Comparison of ENCODE assay signal across 1 cellular context in genomic region chr9:124818431-124819281, GRCh38.
A peak's percentile ranks its signal among the peaks of the same experiment; 100 is the strongest.
TF ChIP-seq lines count a peak whose summit lies in the region.

No MANE protein-coding gene starts in this region.

TF ChIP-seq in HepG2, 621 proteins besides CTCF, POLR2A, EP300 and RAD21 (continued from another document and continues in another):
- TF ChIP-seq ZNF512B (CRISPR knock-in tag; IDR thresholded peaks at IDR 0.05; ENCODE audit: borderline replicate concordance) (0 out of 2 replicates have a peak, but pooled peaks have one; percentile 33), NONO (IDR thresholded peaks at IDR 0.05) (no peak), NONO (CRISPR knock-in tag; conservative IDR thresholded peaks at IDR 0.05) (peak; percentile 49; the same call in 1 of the 2 replicates), CREBL2 (CRISPR knock-in tag; IDR thresholded peaks at IDR 0.05; ENCODE audit: borderline replicate concordance) (peak; percentile 39; the same call in 1 of the 2 replicates), ZC3H4 (CRISPR knock-in tag; IDR thresholded peaks at IDR 0.05; ENCODE audit: borderline replicate concordance) (no peak), ZBTB3 (CRISPR knock-in tag; IDR thresholded peaks at IDR 0.05; ENCODE audit: borderline replicate concordance, low read depth) (no peak), RBAK (CRISPR knock-in tag; IDR thresholded peaks at IDR 0.05) (no peak), XRCC5 (optimal IDR thresholded peaks at IDR 0.05; ENCODE audit: low read length) (no peak), ZNF24 (IDR thresholded peaks at IDR 0.05) (no peak), ZNF747 (CRISPR knock-in tag; IDR thresholded peaks at IDR 0.05; ENCODE audit: borderline replicate concordance) (no peak), ZHX2 (IDR thresholded peaks at IDR 0.05; ENCODE audit: low read depth) (no peak), ZHX2 (CRISPR knock-in tag; IDR thresholded peaks at IDR 0.05; ENCODE audit: borderline replicate concordance) (0 out of 2 replicates have a peak, but pooled peaks have one; percentile 76), HINFP (CRISPR knock-in tag; IDR thresholded peaks at IDR 0.05; ENCODE audit: low read depth) (peak; percentile 72; the same call in 1 of the 2 replicates), CREB1 (IDR thresholded peaks at IDR 0.05) (no peak), CREB1 (CRISPR knock-in tag; IDR thresholded peaks at IDR 0.05) (no peak), AFF4 (CRISPR knock-in tag; IDR thresholded peaks at IDR 0.05) (no peak; the same call in 1 of the 2 replicates), NFKB2 (CRISPR knock-in tag; IDR thresholded peaks at IDR 0.05; ENCODE audit: borderline replicate concordance) (0 out of 2 replicates have a peak, but pooled peaks have one; percentile 61), BORCS8-MEF2B (CRISPR knock-in tag; IDR thresholded peaks at IDR 0.05) (no peak), ZSCAN12 (CRISPR knock-in tag; IDR thresholded peaks at IDR 0.05) (no peak), GPN1 (CRISPR knock-in tag; IDR thresholded peaks at IDR 0.05; ENCODE audit: borderline replicate concordance) (no peak), ZNF569 (CRISPR knock-in tag; IDR thresholded peaks at IDR 0.05; ENCODE audit: borderline replicate concordance) (no peak), ZFP82 (CRISPR knock-in tag; IDR thresholded peaks at IDR 0.05; ENCODE audit: borderline replicate concordance) (no peak), ATF4 (CRISPR knock-in tag; IDR thresholded peaks at IDR 0.05) (no peak), PPARG (CRISPR knock-in tag; conservative IDR thresholded peaks at IDR 0.05) (peak; percentile 12; the same call in 1 of the 2 replicates), ZNF256 (CRISPR knock-in tag; conservative IDR thresholded peaks at IDR 0.05) (peak; percentile 64), ZNF775 (CRISPR knock-in tag; IDR thresholded peaks at IDR 0.05; ENCODE audit: borderline replicate concordance) (no peak), SMARCE1 (IDR thresholded peaks at IDR 0.05; ENCODE audit: borderline replicate concordance) (no peak), ATF3 (CRISPR knock-in tag; IDR thresholded peaks at IDR 0.05) (peak; percentile 47), USF2 (IDR thresholded peaks at IDR 0.05; ENCODE audit: low read depth, low read length) (peak; percentile 9; the same call in 1 of the 2 replicates), USF2 (CRISPR knock-in tag; IDR thresholded peaks at IDR 0.05; ENCODE audit: borderline replicate concordance) (no peak), GFI1 (CRISPR knock-in tag; IDR thresholded peaks at IDR 0.05; ENCODE audit: borderline replicate concordance) (0 out of 2 replicates have a peak, but pooled peaks have one; percentile 63), ZNF546 (CRISPR knock-in tag; conservative IDR thresholded peaks at IDR 0.05) (no peak), ZNF816 (CRISPR knock-in tag; IDR thresholded peaks at IDR 0.05; ENCODE audit: borderline replicate concordance) (no peak), AKNA (CRISPR knock-in tag; IDR thresholded peaks at IDR 0.05; ENCODE audit: borderline replicate concordance) (no peak), CBX2 (IDR thresholded peaks at IDR 0.05; ENCODE audit: low read depth, low read length) (no peak), CBX2 (CRISPR knock-in tag; IDR thresholded peaks at IDR 0.05; ENCODE audit: low read depth) (no peak)
